In the genomic region with DNA sequence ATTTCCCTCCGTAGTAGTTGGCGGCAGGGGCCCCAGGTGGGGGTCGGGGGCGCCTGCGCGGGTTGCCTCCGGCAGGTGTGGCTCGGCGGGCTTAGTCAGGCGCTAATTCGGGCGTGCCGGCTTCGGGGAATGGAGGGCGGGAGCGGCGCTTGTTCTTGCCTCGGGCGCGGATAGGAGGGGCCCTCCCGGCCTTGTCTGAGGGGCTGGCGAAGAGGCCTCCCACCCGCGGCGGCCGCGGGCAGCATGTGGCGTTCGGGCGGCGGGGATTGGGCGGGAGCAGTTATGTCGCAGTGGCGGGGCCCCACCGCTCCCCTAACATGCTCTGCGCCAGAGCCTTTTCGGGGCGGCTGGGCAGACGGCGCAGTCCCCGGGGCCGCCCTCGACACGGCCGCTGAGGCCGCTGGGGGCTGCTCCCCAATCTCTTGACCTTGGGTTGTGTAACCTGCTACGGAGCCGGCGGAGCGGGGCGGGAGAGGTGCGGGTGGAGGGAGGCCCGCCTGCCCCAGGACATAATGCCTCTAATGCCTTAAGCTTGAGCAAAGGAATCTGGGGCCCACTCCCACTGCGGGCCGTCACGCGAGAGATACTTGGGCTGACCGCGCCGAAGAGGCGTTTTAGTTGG, we compare ENCODE assay signal across 8 cellular contexts. TPM values are rescaled to one million over a fixed set of nuclear protein-coding genes. Genes with fewer than 3 reads are reported as not detected.
A peak's percentile ranks its signal among the peaks of the same experiment; 100 is the strongest.
DNase-seq lines count a peak whose midpoint lies in the region; ATAC-seq and TF ChIP-seq lines count a peak whose summit lies in the region.

No MANE protein-coding gene starts in this region.

- intact Hi-C loops in sciatic nerve (cut with DNase I), result no loop called here

- H3K9me3 ChIP-seq in hepatocyte (ENCODE audit: low read depth), result no peaks in the 10 kb centered on the region

- peak overlapping the region; percentile 76 for H3K4me3 ChIP-seq in hepatocyte

- H3K9me3 Mint-ChIP-seq in T-cell, result no peaks in the 10 kb centered on the region

- POLR2A ChIA-PET in T-cell (lab: Charles Lee), result interaction anchor here (0.6 to 8.1 kb wide), 18 partner anchors 8 to 347 kb away, joined by 3 to 311 read pairs (median 8); partner anchors contain the start of genes CDK19 (in 2 of the 2), GTF3C6 (in 1 of the 2) and RPF2 (in 1 of the 2)

- ATAC-seq in HG03439 (IDR thresholded peaks at IDR 0.05; ENCODE audit: unreplicated experiment) (peak; percentile 19), T-cell (replicated peaks in 1 of 4) (peak; percentile 38 to 44 (median 42)), sciatic nerve (peak; percentile 39), HG02610 (IDR thresholded peaks at IDR 0.05; ENCODE audit: unreplicated experiment) (no peak)

- H3K27ac Mint-ChIP-seq in T-cell, result peak overlapping the region; percentile 88 to 89

- peaks cover 23% of the 10 kb centered on the region for H3K4me1 ChIP-seq in hepatocyte (ENCODE audit: insufficient read depth)

- CTCF ChIA-PET in T-cell (lab: Charles Lee), result interaction anchor here (0.7 to 4.9 kb wide), 9 partner anchors 9 to 384 kb away, joined by 3 to 63 read pairs (median 5); partner anchors contain the start of gene CDK19 (in 1 of the 2)

- H4K20me1 ChIP-seq in hepatocyte (ENCODE audit: insufficient read depth, poor library complexity, severe bottlenecking), result peaks cover 53% of the 10 kb centered on the region

- H2AFZ ChIP-seq in hepatocyte, result peak overlapping the region; percentile 17

- peaks cover 58% of the 10 kb centered on the region for H3K79me2 ChIP-seq in hepatocyte

- no peaks in the 10 kb centered on the region for H3K9me2 ChIP-seq in hepatocyte (replicated peaks; ENCODE audit: insufficient read depth)

- H3K27ac ChIP-seq in angular gyrus (ENCODE audit: low read depth, low read length) (peak overlapping the region; percentile 79), hepatocyte (peak overlapping the region; percentile 88)

- peak overlapping the region; percentile 83 for H3K4me2 ChIP-seq in hepatocyte

- no peaks in the 10 kb centered on the region for H3K27me3 ChIP-seq in hepatocyte

- H3K4me1 Mint-ChIP-seq in T-cell, result peaks cover 43 to 54% (median 46%) of the 10 kb centered on the region in 3 donors

- no peaks in the 10 kb centered on the region for H3K27me3 Mint-ChIP-seq in T-cell

- no peak for TF ChIP-seq CTCF in hepatocyte (IDR thresholded peaks at IDR 0.05; ENCODE audit: poor library complexity)

- DNase-seq in DMS 273 (lab: John Stamatoyannopoulos, UW; ENCODE audit: unreplicated experiment), result peak; percentile 80
- DNase-seq in DMS 273 treated with DMSO at 0.1 percent for 48 hours (lab: John Stamatoyannopoulos, UW), result no peak
- DNase-seq in T-cell, result peak; percentile 33 to 76 (median 64)
- DNase-seq in hepatocyte (ENCODE audit: low spot score), result peak; percentile 76
- DNase-seq in sciatic nerve (ENCODE audit: low spot score), result peak; percentile 70

- peak overlapping the region; percentile 97 to 99 (median 98) for H3K4me3 Mint-ChIP-seq in T-cell

- no peaks in the 10 kb centered on the region for H3K36me3 ChIP-seq in hepatocyte (replicated peaks; ENCODE audit: insufficient read depth, low read depth)

- under 1% methylated on average over 57 of the region's 61 CpGs for WGBS in hepatocyte (ENCODE audit: low lambda C conversion rate, missing lambda C conversion rate)

- no peaks in the 10 kb centered on the region for H3K36me3 Mint-ChIP-seq in T-cell

RNA-seq across cellular contexts. Expression of gene AMD1, which starts 1.1 kb away (rescaled TPM):
- total RNA-seq in T-cell, result 100 to 1,000 TPM in 2 of 5 donors, 10 to 100 TPM in 3; 54.8 to 117 (median 57.6) TPM
- total RNA-seq in hepatocyte, result 106 and 108 TPM in 2 replicates
- polyA plus RNA-seq in hepatocyte, result 38.5 and 42.7 TPM in 2 replicates
- total RNA-seq in sciatic nerve, result 65.9 TPM
